Comparison of ENCODE assay signal across 6 cellular contexts in the genomic region with DNA sequence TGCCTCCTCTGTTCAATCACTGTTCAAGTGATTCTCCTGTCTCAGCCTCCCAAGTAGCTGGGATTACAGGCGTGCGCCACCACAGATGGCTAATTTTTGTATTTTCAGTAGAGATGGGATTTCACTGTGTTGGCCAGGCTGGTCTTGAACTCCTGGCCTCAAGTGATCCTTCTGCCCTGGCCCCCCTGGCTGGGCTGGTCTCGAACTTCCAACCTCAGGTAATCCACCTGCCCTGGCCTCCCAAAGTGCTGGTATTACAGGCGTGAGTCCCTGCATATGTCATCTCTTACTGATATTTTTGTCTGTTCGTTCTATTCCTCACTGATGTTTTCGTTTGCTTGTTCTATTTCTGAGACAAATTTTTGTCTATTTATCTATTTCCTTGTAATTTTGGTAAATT. TPM values are rescaled to one million over a fixed set of nuclear protein-coding genes. Genes with fewer than 3 reads are reported as not detected.
DNase-seq lines count a peak whose midpoint lies in the region; ATAC-seq, FAIRE-seq and TF ChIP-seq lines count a peak whose summit lies in the region.
"Not testable (repeated sequence)": the region's sequence is repeated elsewhere in the genome, so short reads cannot be mapped to it uniquely, and the experiment has no call there.

No MANE protein-coding gene starts in this region.

- H3K27ac ChIP-seq in endothelial cell of umbilical vein (ENCODE audit: insufficient read depth, low read depth, low read length); kidney (ENCODE audit: low read depth in 2 of 2, low read length in 2 of 2); sigmoid colon: not testable (repeated sequence)

- 91 to 92% methylated on average over 6 of the region's 6 CpGs for WGBS in sigmoid colon, 2 donors

- not testable (repeated sequence) for H3K4me1 Mint-ChIP-seq in chondrocyte (ENCODE audit: low read depth)
- peaks cover 12 to 13% of the 10 kb centered on the region in 2 donors for H3K4me1 Mint-ChIP-seq in natural killer cell treated with Interleukin-12 subunit alpha and Interleukin-12 subunit beta and Interleukin-15 and Interleukin-18, amount 100 ng/mL, for 72 hours (ENCODE audit: low read depth in 2 of 2)

- H3K79me2 ChIP-seq in endothelial cell of umbilical vein (ENCODE audit: control insufficient read depth, insufficient read depth, low read length), result not testable (repeated sequence)

- ATAC-seq in natural killer cell treated with Interleukin-12 subunit alpha and Interleukin-12 subunit beta and Interleukin-15 and Interleukin-18, amount 100 ng/mL, for 72 hours, result not testable (repeated sequence)

- H3K27ac Mint-ChIP-seq in chondrocyte (ENCODE audit: unreplicated experiment); natural killer cell treated with Interleukin-12 subunit alpha and Interleukin-12 subunit beta and Interleukin-15 and Interleukin-18, amount 100 ng/mL, for 72 hours: not testable (repeated sequence)

- H3K27me3 ChIP-seq in endothelial cell of umbilical vein (ENCODE audit: control insufficient read depth in 2 of 2, insufficient read depth in 2 of 2, low read length in 2 of 2), result peaks cover 7 to 12% of the 10 kb centered on the region in 2 experiments
- peaks cover 0 to 14% (median 4%) of the 10 kb centered on the region in 3 donors for H3K27me3 ChIP-seq in sigmoid colon

- not testable (repeated sequence) for H3K9ac ChIP-seq in endothelial cell of umbilical vein (replicated peaks; ENCODE audit: extremely low read depth, insufficient read depth, low read length); kidney (ENCODE audit: low read length in 2 of 2)

- TF ChIP-seq POLR2A in endothelial cell of umbilical vein (IDR thresholded peaks at IDR 0.05; ENCODE audit: low read depth, low read length); sigmoid colon (IDR thresholded peaks at IDR 0.05): not testable (repeated sequence)

- H3K4me1 ChIP-seq in endothelial cell of umbilical vein (ENCODE audit: control insufficient read depth, extremely low read depth, insufficient read depth, low read length); kidney (ENCODE audit: control insufficient read depth in 1 of 2, insufficient read depth in 1 of 2, low read depth in 1 of 2, low read length in 2 of 2); sigmoid colon: not testable (repeated sequence)

- TF ChIP-seq CTCF in chondrocyte (IDR thresholded peaks at IDR 0.05); endothelial cell of umbilical vein (IDR thresholded peaks at IDR 0.05; ENCODE audit: extremely low read depth in 1 of 2, insufficient read depth in 1 of 2, low read depth in 1 of 2, low read length in 2 of 2); kidney (IDR thresholded peaks at IDR 0.05; ENCODE audit: borderline replicate concordance, extremely low read depth, insufficient read depth); sigmoid colon (IDR thresholded peaks at IDR 0.05): not testable (repeated sequence)

- POLR2A ChIA-PET in endothelial cell of umbilical vein (lab: Charles Lee), result not testable (repeated sequence)

- not testable (repeated sequence) for TF ChIP-seq EP300 in sigmoid colon (IDR thresholded peaks at IDR 0.05)

- H3K4me3 ChIP-seq in endothelial cell of umbilical vein (replicated peaks in 1 of 3; ENCODE audit: insufficient read depth in 1 of 3, low read depth in 1 of 3, low read length in 3 of 3); kidney (ENCODE audit: low read length in 2 of 2); sigmoid colon: not testable (repeated sequence)

- dilution Hi-C loops in endothelial cell of umbilical vein (cut with MboI; ENCODE audit: extremely low pct_ligation_motif_present, low sequenced_read_pairs), result not testable (repeated sequence)

- not testable (repeated sequence) for H3K4me2 ChIP-seq in endothelial cell of umbilical vein (ENCODE audit: insufficient read depth, low read length)

- intact Hi-C loops in endothelial cell of umbilical vein (cut with micrococcal nuclease); sigmoid colon (cut with DNase I): not testable (repeated sequence)
- intact Hi-C loops in kidney (cut with DNase I), result loop anchor here (10.0 kb wide), 1 partner anchor 698 kb away; the partner anchor contains the start of gene FOXF1

- peak; percentile 55 for FAIRE-seq in endothelial cell of umbilical vein (lab: Jason Lieb, UNC)
- FAIRE-seq in kidney (lab: Jason Lieb, UNC), result not testable (repeated sequence)

- not testable (repeated sequence) for H3K4me3 Mint-ChIP-seq in chondrocyte (ENCODE audit: unreplicated experiment); natural killer cell treated with Interleukin-12 subunit alpha and Interleukin-12 subunit beta and Interleukin-15 and Interleukin-18, amount 100 ng/mL, for 72 hours

- H3K36me3 Mint-ChIP-seq in chondrocyte (ENCODE audit: low read depth); natural killer cell treated with Interleukin-12 subunit alpha and Interleukin-12 subunit beta and Interleukin-15 and Interleukin-18, amount 100 ng/mL, for 72 hours: not testable (repeated sequence)

- not testable (repeated sequence) for H3K9me3 ChIP-seq in endothelial cell of umbilical vein (replicated peaks; ENCODE audit: control insufficient read depth, insufficient read depth, low read length); kidney (ENCODE audit: control insufficient read depth in 1 of 2, low read length in 2 of 2); sigmoid colon

- not testable (repeated sequence) for H4K20me1 ChIP-seq in endothelial cell of umbilical vein (replicated peaks; ENCODE audit: control insufficient read depth, extremely low read depth, insufficient read depth, low read length)

- DNase-seq in chondrocyte (ENCODE audit: low spot score) (peak; percentile 30), kidney (peak; percentile 57), mesenteric fat pad (ENCODE audit: low spot score) (peak; percentile 51), sigmoid colon (peak; percentile 27)
- not testable (repeated sequence) for DNase-seq in endothelial cell of umbilical vein (ENCODE audit: low read depth, low spot score)
- DNase-seq in natural killer cell treated with Interleukin-12 subunit alpha and Interleukin-12 subunit beta and Interleukin-15 and Interleukin-18, amount 100 ng/mL, for 72 hours (ENCODE audit: low spot score), result peak; percentile 26

- H3K27me3 Mint-ChIP-seq in chondrocyte (ENCODE audit: low read depth), result peaks cover 33% of the 10 kb centered on the region
- not testable (repeated sequence) for H3K27me3 Mint-ChIP-seq in natural killer cell treated with Interleukin-12 subunit alpha and Interleukin-12 subunit beta and Interleukin-15 and Interleukin-18, amount 100 ng/mL, for 72 hours

- H2AFZ ChIP-seq in endothelial cell of umbilical vein (ENCODE audit: low read depth, low read length), result not testable (repeated sequence)

- not testable (repeated sequence) for H3K9me1 ChIP-seq in endothelial cell of umbilical vein (replicated peaks; ENCODE audit: control insufficient read depth, extremely low read depth, insufficient read depth, low read length)

- not testable (repeated sequence) for H3K9me3 Mint-ChIP-seq in chondrocyte (ENCODE audit: low read depth); natural killer cell treated with Interleukin-12 subunit alpha and Interleukin-12 subunit beta and Interleukin-15 and Interleukin-18, amount 100 ng/mL, for 72 hours

- CTCF ChIA-PET in endothelial cell of umbilical vein (lab: Charles Lee), result interaction anchor here (0.7 to 1.8 kb wide), 3 partner anchors 170 to 744 kb away, joined by 3 to 6 read pairs (median 5); no protein-coding TSS in a partner anchor

- not testable (repeated sequence) for H3K36me3 ChIP-seq in endothelial cell of umbilical vein (ENCODE audit: control insufficient read depth in 2 of 2, extremely low read depth in 1 of 2, insufficient read depth in 2 of 2, low read length in 2 of 2); kidney (ENCODE audit: control insufficient read depth in 1 of 2, insufficient read depth in 2 of 2, low read length in 2 of 2); sigmoid colon

- not testable (repeated sequence) for BruUV-seq in endothelial cell of umbilical vein (replicated peaks; lab: Mats Ljungman, UMichigan)

RNA-seq across cellular contexts. Expression of gene COX4I1, which starts 17.7 kb away (rescaled TPM):
- total RNA-seq in chondrocyte (341 to 345 TPM (median 344 TPM) in 3 replicates), endothelial cell of umbilical vein (535 and 560 TPM in 2 replicates), kidney (439 TPM), mesenteric fat pad (419 TPM), sigmoid colon (100 to 1,000 TPM; 700 to 868 (median 716) TPM)
- polyA plus RNA-seq in endothelial cell of umbilical vein (795 and 953 TPM in 2 replicates), kidney (ENCODE audit: insufficient read depth, low read depth, low replicate concordance) (1,996 TPM), sigmoid colon (1,000 to 10,000 TPM; 1,379 to 1,922 (median 1,756) TPM)
- polyA plus RNA-seq in endothelial cell of umbilical vein (2011; cell fraction: cytosol; rRNA removed), result 1,076 and 1,089 TPM in 2 replicates
- polyA plus RNA-seq in endothelial cell of umbilical vein (2011; cell fraction: nucleus; rRNA removed), result 416 and 432 TPM in 2 replicates
- 545 and 754 TPM in 2 replicates for polyA plus RNA-seq in endothelial cell of umbilical vein (2012)
- polyA minus RNA-seq in endothelial cell of umbilical vein, result 381 and 419 TPM in 2 replicates
- polyA minus RNA-seq in endothelial cell of umbilical vein (2011; cell fraction: cytosol; rRNA and poly(A)+ RNA removed), result 233 TPM
- 44.8 and 51.5 TPM in 2 replicates for polyA minus RNA-seq in endothelial cell of umbilical vein (2011; cell fraction: nucleus; rRNA and poly(A)+ RNA removed)
- total RNA-seq in natural killer cell treated with Interleukin-12 subunit alpha and Interleukin-12 subunit beta and Interleukin-15 and Interleukin-18, amount 100 ng/mL, for 72 hours, result 100 to 1,000 TPM; 326 to 345 TPM

RNA-seq across cellular contexts. Expression of gene EMC8, which starts 17.9 kb away (rescaled TPM):
- total RNA-seq in chondrocyte, result 26.3 to 30.1 TPM (median 27.4 TPM) in 3 replicates
- total RNA-seq in endothelial cell of umbilical vein, result 51.1 and 51.2 TPM in 2 replicates
- polyA plus RNA-seq in endothelial cell of umbilical vein, result 59.6 and 59.7 TPM in 2 replicates
- polyA plus RNA-seq in endothelial cell of umbilical vein (2011; cell fraction: cytosol; rRNA removed), result 44.6 and 47.9 TPM in 2 replicates
- polyA plus RNA-seq in endothelial cell of umbilical vein (2011; cell fraction: nucleus; rRNA removed), result 29.2 and 33.7 TPM in 2 replicates
- polyA plus RNA-seq in endothelial cell of umbilical vein (2012), result 30.7 and 33.4 TPM in 2 replicates
- polyA minus RNA-seq in endothelial cell of umbilical vein, result 41.1 and 44.4 TPM in 2 replicates
- 55.3 TPM for polyA minus RNA-seq in endothelial cell of umbilical vein (2011; cell fraction: cytosol; rRNA and poly(A)+ RNA removed)
- polyA minus RNA-seq in endothelial cell of umbilical vein (2011; cell fraction: nucleus; rRNA and poly(A)+ RNA removed), result 20.3 and 30.4 TPM in 2 replicates
- total RNA-seq in kidney, result 20.9 TPM
- 24.7 TPM for polyA plus RNA-seq in kidney (ENCODE audit: insufficient read depth, low read depth, low replicate concordance)
- 31.5 TPM for total RNA-seq in mesenteric fat pad
- total RNA-seq in natural killer cell treated with Interleukin-12 subunit alpha and Interleukin-12 subunit beta and Interleukin-15 and Interleukin-18, amount 100 ng/mL, for 72 hours, result 10 to 100 TPM; 39.9 to 57.9 TPM
- 10 to 100 TPM; 23.2 to 38.8 (median 28.9) TPM for total RNA-seq in sigmoid colon
- polyA plus RNA-seq in sigmoid colon, result 10 to 100 TPM; 13.8 to 23.7 (median 16.0) TPM
